Comparison of ENCODE assay signal across 1 cellular context in the genomic region with DNA sequence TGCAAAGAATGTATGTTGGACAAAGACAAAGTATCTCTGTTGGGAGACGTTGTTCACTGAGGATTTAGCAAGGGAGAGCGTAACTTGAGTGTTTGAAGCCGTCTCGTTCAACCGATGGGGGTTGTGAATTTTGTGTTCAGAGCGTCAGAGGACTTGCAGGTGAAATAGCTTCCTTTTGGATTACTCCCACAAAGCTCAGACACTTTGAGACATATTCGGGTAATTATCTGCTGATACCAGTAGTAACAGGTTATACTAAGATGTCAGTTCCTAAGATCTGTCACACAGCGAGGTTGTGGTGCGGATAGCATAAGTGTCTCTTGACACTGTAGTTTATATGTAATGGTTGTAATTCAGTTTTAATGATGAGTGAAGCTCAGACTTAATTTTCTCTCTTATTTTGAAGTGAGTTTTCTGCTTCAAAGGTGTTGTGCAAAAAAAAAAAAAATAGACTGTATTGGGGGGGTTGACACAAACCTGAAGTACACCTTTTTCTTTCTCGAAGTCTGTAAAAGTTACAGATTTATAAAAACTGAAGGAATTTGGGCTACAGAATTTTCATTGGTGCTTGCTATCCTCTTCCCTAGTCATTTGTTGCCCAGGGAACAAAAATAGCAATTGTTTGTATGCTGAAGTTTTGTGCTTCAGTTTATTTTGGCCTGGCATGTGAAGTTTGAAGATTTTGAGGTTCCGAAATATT.
TF ChIP-seq lines count a peak whose summit lies in the region.

No MANE protein-coding gene starts in this region.

TF ChIP-seq in HepG2, 621 proteins besides CTCF, POLR2A, EP300 and RAD21 (continued from another document and continues in another):
- TF ChIP-seq, protein P1, sequence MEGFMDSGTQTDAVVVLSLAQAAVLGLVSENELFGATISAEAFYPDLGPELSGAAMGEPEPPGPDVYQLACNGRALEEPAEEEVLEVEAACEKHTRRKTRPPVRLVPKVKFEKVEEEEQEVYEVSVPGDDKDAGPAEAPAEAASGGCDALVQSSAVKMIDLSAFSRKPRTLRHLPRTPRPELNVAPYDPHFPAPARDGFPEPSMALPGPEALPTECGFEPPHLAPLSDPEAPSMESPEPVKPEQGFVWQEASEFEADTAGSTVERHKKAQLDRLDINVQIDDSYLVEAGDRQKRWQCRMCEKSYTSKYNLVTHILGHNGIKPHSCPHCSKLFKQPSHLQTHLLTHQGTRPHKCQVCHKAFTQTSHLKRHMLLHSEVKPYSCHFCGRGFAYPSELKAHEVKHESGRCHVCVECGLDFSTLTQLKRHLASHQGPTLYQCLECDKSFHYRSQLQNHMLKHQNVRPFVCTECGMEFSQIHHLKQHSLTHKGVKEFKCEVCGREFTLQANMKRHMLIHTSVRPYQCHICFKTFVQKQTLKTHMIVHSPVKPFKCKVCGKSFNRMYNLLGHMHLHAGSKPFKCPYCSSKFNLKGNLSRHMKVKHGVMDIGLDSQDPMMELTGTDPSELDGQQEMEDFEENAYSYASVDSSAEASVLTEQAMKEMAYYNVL (CRISPR knock-in tag; IDR thresholded peaks at IDR 0.05; ENCODE audit: borderline replicate concordance) = no peak
- TF ChIP-seq, protein P2, sequence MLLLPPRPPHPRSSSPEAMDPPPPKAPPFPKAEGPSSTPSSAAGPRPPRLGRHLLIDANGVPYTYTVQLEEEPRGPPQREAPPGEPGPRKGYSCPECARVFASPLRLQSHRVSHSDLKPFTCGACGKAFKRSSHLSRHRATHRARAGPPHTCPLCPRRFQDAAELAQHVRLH (CRISPR knock-in tag; IDR thresholded peaks at IDR 0.05; ENCODE audit: borderline replicate concordance, low read depth) = no peak
- no peak for TF ChIP-seq ZFAT (CRISPR knock-in tag; conservative IDR thresholded peaks at IDR 0.05)
- TF ChIP-seq RARG (CRISPR knock-in tag; IDR thresholded peaks at IDR 0.05; ENCODE audit: low read depth) = no peak
- no peak for TF ChIP-seq MED1 (CRISPR knock-in tag; IDR thresholded peaks at IDR 0.05)
- TF ChIP-seq EHMT2 (IDR thresholded peaks at IDR 0.05; ENCODE audit: borderline replicate concordance, low read depth, low read length) = no peak
- no peak for TF ChIP-seq GTF3A (CRISPR knock-in tag; conservative IDR thresholded peaks at IDR 0.05)
- TF ChIP-seq MAFF (IDR thresholded peaks at IDR 0.05; ENCODE audit: low read depth, low read length) = no peak
- no peak for TF ChIP-seq HMGA1 (CRISPR knock-in tag; conservative IDR thresholded peaks at IDR 0.05)
- TF ChIP-seq TARDBP (CRISPR knock-in tag; IDR thresholded peaks at IDR 0.05) = no peak
- TF ChIP-seq, protein P3, sequence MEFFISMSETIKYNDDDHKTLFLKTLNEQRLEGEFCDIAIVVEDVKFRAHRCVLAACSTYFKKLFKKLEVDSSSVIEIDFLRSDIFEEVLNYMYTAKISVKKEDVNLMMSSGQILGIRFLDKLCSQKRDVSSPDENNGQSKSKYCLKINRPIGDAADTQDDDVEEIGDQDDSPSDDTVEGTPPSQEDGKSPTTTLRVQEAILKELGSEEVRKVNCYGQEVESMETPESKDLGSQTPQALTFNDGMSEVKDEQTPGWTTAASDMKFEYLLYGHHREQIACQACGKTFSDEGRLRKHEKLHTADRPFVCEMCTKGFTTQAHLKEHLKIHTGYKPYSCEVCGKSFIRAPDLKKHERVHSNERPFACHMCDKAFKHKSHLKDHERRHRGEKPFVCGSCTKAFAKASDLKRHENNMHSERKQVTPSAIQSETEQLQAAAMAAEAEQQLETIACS (CRISPR knock-in tag; IDR thresholded peaks at IDR 0.05) = no peak
- no peak for TF ChIP-seq FOXP1 (IDR thresholded peaks at IDR 0.05)
- TF ChIP-seq FOXP1 (CRISPR knock-in tag; IDR thresholded peaks at IDR 0.05) = no peak
- no peak for TF ChIP-seq ZNF441 (CRISPR knock-in tag; IDR thresholded peaks at IDR 0.05; ENCODE audit: borderline replicate concordance)
- TF ChIP-seq KLF6 (CRISPR knock-in tag; IDR thresholded peaks at IDR 0.05) = no peak
- TF ChIP-seq ZNF326 (CRISPR knock-in tag; IDR thresholded peaks at IDR 0.05; ENCODE audit: borderline replicate concordance) = no peak
- TF ChIP-seq, protein P4, sequence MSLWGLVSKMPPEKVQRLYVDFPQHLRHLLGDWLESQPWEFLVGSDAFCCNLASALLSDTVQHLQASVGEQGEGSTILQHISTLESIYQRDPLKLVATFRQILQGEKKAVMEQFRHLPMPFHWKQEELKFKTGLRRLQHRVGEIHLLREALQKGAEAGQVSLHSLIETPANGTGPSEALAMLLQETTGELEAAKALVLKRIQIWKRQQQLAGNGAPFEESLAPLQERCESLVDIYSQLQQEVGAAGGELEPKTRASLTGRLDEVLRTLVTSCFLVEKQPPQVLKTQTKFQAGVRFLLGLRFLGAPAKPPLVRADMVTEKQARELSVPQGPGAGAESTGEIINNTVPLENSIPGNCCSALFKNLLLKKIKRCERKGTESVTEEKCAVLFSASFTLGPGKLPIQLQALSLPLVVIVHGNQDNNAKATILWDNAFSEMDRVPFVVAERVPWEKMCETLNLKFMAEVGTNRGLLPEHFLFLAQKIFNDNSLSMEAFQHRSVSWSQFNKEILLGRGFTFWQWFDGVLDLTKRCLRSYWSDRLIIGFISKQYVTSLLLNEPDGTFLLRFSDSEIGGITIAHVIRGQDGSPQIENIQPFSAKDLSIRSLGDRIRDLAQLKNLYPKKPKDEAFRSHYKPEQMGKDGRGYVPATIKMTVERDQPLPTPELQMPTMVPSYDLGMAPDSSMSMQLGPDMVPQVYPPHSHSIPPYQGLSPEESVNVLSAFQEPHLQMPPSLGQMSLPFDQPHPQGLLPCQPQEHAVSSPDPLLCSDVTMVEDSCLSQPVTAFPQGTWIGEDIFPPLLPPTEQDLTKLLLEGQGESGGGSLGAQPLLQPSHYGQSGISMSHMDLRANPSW (CRISPR knock-in tag; IDR thresholded peaks at IDR 0.05; ENCODE audit: borderline replicate concordance) = no peak
- TF ChIP-seq YEATS2 (CRISPR knock-in tag; IDR thresholded peaks at IDR 0.05; ENCODE audit: borderline replicate concordance) = no peak
- no peak for TF ChIP-seq ZC3H4 (CRISPR knock-in tag; IDR thresholded peaks at IDR 0.05; ENCODE audit: borderline replicate concordance)
- no peak for TF ChIP-seq SMAD3 (CRISPR knock-in tag; IDR thresholded peaks at IDR 0.05)
- no peak for TF ChIP-seq TCF7 (IDR thresholded peaks at IDR 0.05; ENCODE audit: low read depth)
- TF ChIP-seq RFX5 (IDR thresholded peaks at IDR 0.05; ENCODE audit: low read depth, low read length) = peak; percentile 97
- TF ChIP-seq MTF1 (CRISPR knock-in tag; IDR thresholded peaks at IDR 0.05) = no peak
- TF ChIP-seq, protein P5, sequence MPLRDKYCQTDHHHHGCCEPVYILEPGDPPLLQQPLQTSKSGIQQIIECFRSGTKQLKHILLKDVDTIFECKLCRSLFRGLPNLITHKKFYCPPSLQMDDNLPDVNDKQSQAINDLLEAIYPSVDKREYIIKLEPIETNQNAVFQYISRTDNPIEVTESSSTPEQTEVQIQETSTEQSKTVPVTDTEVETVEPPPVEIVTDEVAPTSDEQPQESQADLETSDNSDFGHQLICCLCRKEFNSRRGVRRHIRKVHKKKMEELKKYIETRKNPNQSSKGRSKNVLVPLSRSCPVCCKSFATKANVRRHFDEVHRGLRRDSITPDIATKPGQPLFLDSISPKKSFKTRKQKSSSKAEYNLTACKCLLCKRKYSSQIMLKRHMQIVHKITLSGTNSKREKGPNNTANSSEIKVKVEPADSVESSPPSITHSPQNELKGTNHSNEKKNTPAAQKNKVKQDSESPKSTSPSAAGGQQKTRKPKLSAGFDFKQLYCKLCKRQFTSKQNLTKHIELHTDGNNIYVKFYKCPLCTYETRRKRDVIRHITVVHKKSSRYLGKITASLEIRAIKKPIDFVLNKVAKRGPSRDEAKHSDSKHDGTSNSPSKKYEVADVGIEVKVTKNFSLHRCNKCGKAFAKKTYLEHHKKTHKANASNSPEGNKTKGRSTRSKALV (CRISPR knock-in tag; IDR thresholded peaks at IDR 0.05) = no peak
- 0 out of 2 replicates have a peak, but pooled peaks have one; percentile 29 for TF ChIP-seq ZSCAN31 (CRISPR knock-in tag; IDR thresholded peaks at IDR 0.05; ENCODE audit: low read depth)
- TF ChIP-seq, protein P6, sequence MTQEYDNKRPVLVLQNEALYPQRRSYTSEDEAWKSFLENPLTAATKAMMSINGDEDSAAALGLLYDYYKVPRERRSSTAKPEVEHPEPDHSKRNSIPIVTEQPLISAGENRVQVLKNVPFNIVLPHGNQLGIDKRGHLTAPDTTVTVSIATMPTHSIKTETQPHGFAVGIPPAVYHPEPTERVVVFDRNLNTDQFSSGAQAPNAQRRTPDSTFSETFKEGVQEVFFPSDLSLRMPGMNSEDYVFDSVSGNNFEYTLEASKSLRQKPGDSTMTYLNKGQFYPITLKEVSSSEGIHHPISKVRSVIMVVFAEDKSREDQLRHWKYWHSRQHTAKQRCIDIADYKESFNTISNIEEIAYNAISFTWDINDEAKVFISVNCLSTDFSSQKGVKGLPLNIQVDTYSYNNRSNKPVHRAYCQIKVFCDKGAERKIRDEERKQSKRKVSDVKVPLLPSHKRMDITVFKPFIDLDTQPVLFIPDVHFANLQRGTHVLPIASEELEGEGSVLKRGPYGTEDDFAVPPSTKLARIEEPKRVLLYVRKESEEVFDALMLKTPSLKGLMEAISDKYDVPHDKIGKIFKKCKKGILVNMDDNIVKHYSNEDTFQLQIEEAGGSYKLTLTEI (CRISPR knock-in tag; conservative IDR thresholded peaks at IDR 0.05) = no peak
- no peak for TF ChIP-seq ZNF713 (CRISPR knock-in tag; IDR thresholded peaks at IDR 0.05)
- TF ChIP-seq, protein P7, sequence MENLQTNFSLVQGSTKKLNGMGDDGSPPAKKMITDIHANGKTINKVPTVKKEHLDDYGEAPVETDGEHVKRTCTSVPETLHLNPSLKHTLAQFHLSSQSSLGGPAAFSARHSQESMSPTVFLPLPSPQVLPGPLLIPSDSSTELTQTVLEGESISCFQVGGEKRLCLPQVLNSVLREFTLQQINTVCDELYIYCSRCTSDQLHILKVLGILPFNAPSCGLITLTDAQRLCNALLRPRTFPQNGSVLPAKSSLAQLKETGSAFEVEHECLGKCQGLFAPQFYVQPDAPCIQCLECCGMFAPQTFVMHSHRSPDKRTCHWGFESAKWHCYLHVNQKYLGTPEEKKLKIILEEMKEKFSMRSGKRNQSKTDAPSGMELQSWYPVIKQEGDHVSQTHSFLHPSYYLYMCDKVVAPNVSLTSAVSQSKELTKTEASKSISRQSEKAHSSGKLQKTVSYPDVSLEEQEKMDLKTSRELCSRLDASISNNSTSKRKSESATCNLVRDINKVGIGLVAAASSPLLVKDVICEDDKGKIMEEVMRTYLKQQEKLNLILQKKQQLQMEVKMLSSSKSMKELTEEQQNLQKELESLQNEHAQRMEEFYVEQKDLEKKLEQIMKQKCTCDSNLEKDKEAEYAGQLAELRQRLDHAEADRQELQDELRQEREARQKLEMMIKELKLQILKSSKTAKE (CRISPR knock-in tag; IDR thresholded peaks at IDR 0.05; ENCODE audit: borderline replicate concordance) = no peak
- TF ChIP-seq FOXA3 (CRISPR knock-in tag; IDR thresholded peaks at IDR 0.05) = no peak
- no peak for TF ChIP-seq STAT5B (CRISPR knock-in tag; IDR thresholded peaks at IDR 0.05)
- no peak for TF ChIP-seq POLR2AphosphoS2 (IDR thresholded peaks at IDR 0.05; ENCODE audit: low read depth, low read length)
- TF ChIP-seq TCF7L2 (IDR thresholded peaks at IDR 0.05; ENCODE audit: low read depth, low read length) = no peak
- no peak for TF ChIP-seq NR2F2 (IDR thresholded peaks at IDR 0.05; ENCODE audit: borderline replicate concordance, low read depth)
- TF ChIP-seq ZFP41 (CRISPR knock-in tag; IDR thresholded peaks at IDR 0.05; ENCODE audit: borderline replicate concordance) = no peak
- no peak for TF ChIP-seq FOXK1 (CRISPR knock-in tag; IDR thresholded peaks at IDR 0.05; ENCODE audit: borderline replicate concordance, low read depth)
- no peak for TF ChIP-seq DNMT1 (CRISPR knock-in tag; IDR thresholded peaks at IDR 0.05)
- no peak for TF ChIP-seq FIP1L1 (IDR thresholded peaks at IDR 0.05; ENCODE audit: borderline replicate concordance, insufficient read depth, low read depth, low read length)
- TF ChIP-seq ZNF746 (CRISPR knock-in tag; IDR thresholded peaks at IDR 0.05) = no peak
- no peak for TF ChIP-seq ZNF367 (CRISPR knock-in tag; IDR thresholded peaks at IDR 0.05; ENCODE audit: borderline replicate concordance)
- TF ChIP-seq ZNF207 (IDR thresholded peaks at IDR 0.05; ENCODE audit: borderline replicate concordance) = no peak
- TF ChIP-seq XRCC5 (optimal IDR thresholded peaks at IDR 0.05; ENCODE audit: low read length) = no peak
- no peak for TF ChIP-seq ZNF652 (CRISPR knock-in tag; IDR thresholded peaks at IDR 0.05; ENCODE audit: borderline replicate concordance, low read depth)
- TF ChIP-seq, protein P8, sequence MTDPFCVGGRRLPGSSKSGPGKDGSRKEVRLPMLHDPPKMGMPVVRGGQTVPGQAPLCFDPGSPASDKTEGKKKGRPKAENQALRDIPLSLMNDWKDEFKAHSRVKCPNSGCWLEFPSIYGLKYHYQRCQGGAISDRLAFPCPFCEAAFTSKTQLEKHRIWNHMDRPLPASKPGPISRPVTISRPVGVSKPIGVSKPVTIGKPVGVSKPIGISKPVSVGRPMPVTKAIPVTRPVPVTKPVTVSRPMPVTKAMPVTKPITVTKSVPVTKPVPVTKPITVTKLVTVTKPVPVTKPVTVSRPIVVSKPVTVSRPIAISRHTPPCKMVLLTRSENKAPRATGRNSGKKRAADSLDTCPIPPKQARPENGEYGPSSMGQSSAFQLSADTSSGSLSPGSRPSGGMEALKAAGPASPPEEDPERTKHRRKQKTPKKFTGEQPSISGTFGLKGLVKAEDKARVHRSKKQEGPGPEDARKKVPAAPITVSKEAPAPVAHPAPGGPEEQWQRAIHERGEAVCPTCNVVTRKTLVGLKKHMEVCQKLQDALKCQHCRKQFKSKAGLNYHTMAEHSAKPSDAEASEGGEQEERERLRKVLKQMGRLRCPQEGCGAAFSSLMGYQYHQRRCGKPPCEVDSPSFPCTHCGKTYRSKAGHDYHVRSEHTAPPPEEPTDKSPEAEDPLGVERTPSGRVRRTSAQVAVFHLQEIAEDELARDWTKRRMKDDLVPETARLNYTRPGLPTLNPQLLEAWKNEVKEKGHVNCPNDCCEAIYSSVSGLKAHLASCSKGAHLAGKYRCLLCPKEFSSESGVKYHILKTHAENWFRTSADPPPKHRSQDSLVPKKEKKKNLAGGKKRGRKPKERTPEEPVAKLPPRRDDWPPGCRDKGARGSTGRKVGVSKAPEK (CRISPR knock-in tag; IDR thresholded peaks at IDR 0.05; ENCODE audit: borderline replicate concordance) = 0 out of 2 replicates have a peak, but pooled peaks have one; percentile 8
- TF ChIP-seq, protein P9, sequence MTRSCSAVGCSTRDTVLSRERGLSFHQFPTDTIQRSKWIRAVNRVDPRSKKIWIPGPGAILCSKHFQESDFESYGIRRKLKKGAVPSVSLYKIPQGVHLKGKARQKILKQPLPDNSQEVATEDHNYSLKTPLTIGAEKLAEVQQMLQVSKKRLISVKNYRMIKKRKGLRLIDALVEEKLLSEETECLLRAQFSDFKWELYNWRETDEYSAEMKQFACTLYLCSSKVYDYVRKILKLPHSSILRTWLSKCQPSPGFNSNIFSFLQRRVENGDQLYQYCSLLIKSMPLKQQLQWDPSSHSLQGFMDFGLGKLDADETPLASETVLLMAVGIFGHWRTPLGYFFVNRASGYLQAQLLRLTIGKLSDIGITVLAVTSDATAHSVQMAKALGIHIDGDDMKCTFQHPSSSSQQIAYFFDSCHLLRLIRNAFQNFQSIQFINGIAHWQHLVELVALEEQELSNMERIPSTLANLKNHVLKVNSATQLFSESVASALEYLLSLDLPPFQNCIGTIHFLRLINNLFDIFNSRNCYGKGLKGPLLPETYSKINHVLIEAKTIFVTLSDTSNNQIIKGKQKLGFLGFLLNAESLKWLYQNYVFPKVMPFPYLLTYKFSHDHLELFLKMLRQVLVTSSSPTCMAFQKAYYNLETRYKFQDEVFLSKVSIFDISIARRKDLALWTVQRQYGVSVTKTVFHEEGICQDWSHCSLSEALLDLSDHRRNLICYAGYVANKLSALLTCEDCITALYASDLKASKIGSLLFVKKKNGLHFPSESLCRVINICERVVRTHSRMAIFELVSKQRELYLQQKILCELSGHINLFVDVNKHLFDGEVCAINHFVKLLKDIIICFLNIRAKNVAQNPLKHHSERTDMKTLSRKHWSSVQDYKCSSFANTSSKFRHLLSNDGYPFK (CRISPR knock-in tag; IDR thresholded peaks at IDR 0.05; ENCODE audit: borderline replicate concordance) = no peak
- no peak for TF ChIP-seq JARID2 (CRISPR knock-in tag; IDR thresholded peaks at IDR 0.05; ENCODE audit: insufficient replicate concordance)
